Comparison of ENCODE assay signal across 22 cellular contexts in the genomic region with DNA sequence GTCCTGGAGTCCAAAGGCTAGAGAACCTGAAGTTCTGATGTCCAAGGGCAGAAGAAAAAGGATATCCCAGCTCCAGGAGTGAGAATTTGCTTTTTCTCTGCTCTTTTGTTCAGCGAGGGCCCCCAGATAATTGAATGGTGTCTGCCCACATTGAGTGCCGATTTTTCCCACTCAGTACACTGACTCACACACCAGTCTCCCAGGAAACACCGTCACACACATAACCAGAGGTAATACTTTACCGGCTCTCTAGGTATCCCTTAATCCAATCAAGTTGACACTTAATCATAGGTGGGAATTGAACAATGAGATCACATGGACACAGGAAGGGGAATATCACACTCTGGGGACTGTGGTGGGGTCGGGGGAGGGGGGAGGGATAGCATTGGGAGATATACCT.
"Had no signal": no experiment of that assay in that cellular context is flagged by ENCODE, and none has a peak within 500 bp of the region (broad histone marks: within the 10 kb centered on the region; RNA-seq: fewer than 3 reads in every experiment).

No MANE protein-coding gene starts in this region.

- H3K36me3 ChIP-seq: neutrophil, pancreas, right lobe of liver, transverse colon, upper lobe of right lung, vagina had no signal

- DNase-seq: dermis blood vessel endothelial cell; effector memory CD8-positive, alpha-beta T cell; mucosa of descending colon; naive B cell; pancreas; right lobe of liver; small intestine; stimulated activated CD4-positive, alpha-beta T cell treated with anti-CD3 and anti-CD28 coated beads, Interleukin-15, amount 100 ng/mL, for 24 hours; stimulated activated CD4-positive, alpha-beta T cell treated with anti-CD3 and anti-CD28 coated beads, Interleukin-2, amount 100 ng/mL, for 48 hours; stimulated activated naive B cell treated with anti-CD40 and anti-IgM and Interleukin-4, amounts not matched to agents 10 μg/mL and 1 μg/mL and 100 μg/mL, for 72 hours; transverse colon; upper lobe of right lung had no signal

- H3K9me3 Mint-ChIP-seq: effector memory CD8-positive, alpha-beta T cell; memory B cell; mesothelial cell of epicardium; naive B cell; natural killer cell treated with Interleukin-12 subunit alpha and Interleukin-12 subunit beta and Interleukin-15 and Interleukin-18, amount 100 ng/mL, for 72 hours; neural crest cell; stimulated activated naive B cell treated with anti-CD40 and anti-IgM and Interleukin-4, amounts not matched to agents 10 μg/mL and 1 μg/mL and 100 μg/mL, for 72 hours; stimulated activated naive CD8-positive, alpha-beta T cell treated with anti-CD3 and anti-CD28 coated beads, Interleukin-15, Interleukin-2, amounts not matched to agents 100 ng/mL and 50 ng/mL, for 24 hours had no signal

- H3K9me3 ChIP-seq: mucosa of descending colon, neutrophil, pancreas, right lobe of liver, transverse colon, upper lobe of right lung, vagina had no signal

- H3K27ac ChIP-seq: coronary artery, neutrophil, pancreas, right lobe of liver, transverse colon, upper lobe of right lung, vagina had no signal

- H3K36me3 Mint-ChIP-seq: mesothelial cell of epicardium; natural killer cell treated with Interleukin-12 subunit alpha and Interleukin-12 subunit beta and Interleukin-15 and Interleukin-18, amount 100 ng/mL, for 72 hours had no signal

- H3K27me3 Mint-ChIP-seq: effector memory CD8-positive, alpha-beta T cell; memory B cell; naive B cell; natural killer cell treated with Interleukin-12 subunit alpha and Interleukin-12 subunit beta and Interleukin-15 and Interleukin-18, amount 100 ng/mL, for 72 hours; stimulated activated naive B cell treated with anti-CD40 and anti-IgM and Interleukin-4, amounts not matched to agents 10 μg/mL and 1 μg/mL and 100 μg/mL, for 72 hours; stimulated activated naive CD8-positive, alpha-beta T cell treated with anti-CD3 and anti-CD28 coated beads, Interleukin-15, Interleukin-2, amounts not matched to agents 100 ng/mL and 50 ng/mL, for 24 hours had no signal

- H3K4me1 Mint-ChIP-seq: memory B cell, mesothelial cell of epicardium, naive B cell had no signal

- H3K27me3 ChIP-seq: neutrophil, pancreas, right lobe of liver, transverse colon, upper lobe of right lung, vagina had no signal

- FAIRE-seq: keratinocyte had no signal

- H3K4me1 ChIP-seq: right lobe of liver, transverse colon, upper lobe of right lung, vagina had no signal

- H3K27ac Mint-ChIP-seq: memory B cell; mesothelial cell of epicardium; natural killer cell treated with Interleukin-12 subunit alpha and Interleukin-12 subunit beta and Interleukin-15 and Interleukin-18, amount 100 ng/mL, for 72 hours; stimulated activated naive B cell treated with anti-CD40 and anti-IgM and Interleukin-4, amounts not matched to agents 10 μg/mL and 1 μg/mL and 100 μg/mL, for 72 hours; stimulated activated naive CD8-positive, alpha-beta T cell treated with anti-CD3 and anti-CD28 coated beads, Interleukin-15, Interleukin-2, amounts not matched to agents 100 ng/mL and 50 ng/mL, for 24 hours had no signal

- H3K4me3 ChIP-seq: coronary artery, lung, mucosa of descending colon, pancreas, right lobe of liver, transverse colon, upper lobe of right lung, vagina had no signal

- H3K4me3 Mint-ChIP-seq: effector memory CD8-positive, alpha-beta T cell; memory B cell; mesothelial cell of epicardium; naive B cell; natural killer cell treated with Interleukin-12 subunit alpha and Interleukin-12 subunit beta and Interleukin-15 and Interleukin-18, amount 100 ng/mL, for 72 hours; neural crest cell; stimulated activated naive B cell treated with anti-CD40 and anti-IgM and Interleukin-4, amounts not matched to agents 10 μg/mL and 1 μg/mL and 100 μg/mL, for 72 hours; stimulated activated naive CD8-positive, alpha-beta T cell treated with anti-CD3 and anti-CD28 coated beads, Interleukin-15, Interleukin-2, amounts not matched to agents 100 ng/mL and 50 ng/mL, for 24 hours had no signal
